8 cellular contexts compared by ENCODE assay signal in the genomic region with DNA sequence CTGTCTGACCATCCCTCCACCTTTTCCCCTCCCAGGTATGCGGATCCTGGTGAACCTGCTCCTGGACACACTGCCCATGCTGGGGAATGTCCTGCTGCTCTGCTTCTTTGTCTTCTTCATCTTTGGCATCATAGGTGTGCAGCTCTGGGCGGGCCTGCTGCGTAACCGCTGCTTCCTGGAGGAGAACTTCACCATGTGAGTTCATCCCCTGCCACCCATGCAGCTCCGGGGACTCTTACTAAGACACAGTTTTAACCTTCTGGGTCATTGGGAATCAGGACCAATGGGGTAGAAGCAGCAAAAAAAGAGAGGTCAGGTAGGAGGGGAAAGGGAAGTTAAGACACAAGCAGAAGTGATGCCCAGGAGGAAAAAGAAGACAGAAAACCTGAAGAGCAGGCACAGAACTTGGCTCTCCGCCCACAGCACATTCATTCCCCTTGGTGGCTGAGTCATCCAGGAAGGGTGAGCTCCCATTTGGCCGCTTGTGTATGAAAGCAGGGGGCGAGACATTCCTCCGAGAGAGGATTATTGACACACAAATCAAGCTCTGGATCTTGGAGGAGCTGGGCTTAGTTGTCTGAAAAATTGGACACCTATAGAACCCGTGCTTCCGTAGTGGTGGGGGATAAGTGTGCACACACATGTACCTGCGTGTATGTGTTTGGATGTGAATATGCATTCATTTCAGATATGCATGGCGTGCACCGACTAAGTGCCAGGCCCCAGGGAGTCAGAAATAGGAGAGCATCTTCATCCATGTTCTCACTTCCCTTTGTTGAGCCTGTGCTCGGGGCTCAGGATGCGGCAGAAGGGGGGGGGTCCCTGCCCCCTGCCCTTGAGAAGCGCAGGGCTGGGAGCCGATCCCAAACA.
DNase-seq lines count a peak whose midpoint lies in the region; ATAC-seq and TF ChIP-seq lines count a peak whose summit lies in the region.

No MANE protein-coding gene starts in this region.

- no peaks in the 10 kb centered on the region for H3K27me3 ChIP-seq in SK-N-SH (ENCODE audit: insufficient read depth)

- no peak for TF ChIP-seq EP300 in SK-N-SH (IDR thresholded peaks at IDR 0.05; ENCODE audit: borderline replicate concordance in 1 of 2, low read depth in 1 of 2, low read length in 1 of 2)

- DNase-seq in A172 (ENCODE audit: low spot score), result peak; percentile 83
- DNase-seq in GM04504 (ENCODE audit: low read depth), result peak; percentile 55
- DNase-seq in SK-N-SH, result no peak
- peak; percentile 81 for DNase-seq in glomerular visceral epithelial cell (ENCODE audit: extremely low spot score)
- DNase-seq in SHP77 treated with DMSO at 0.1 percent for 48 hours (lab: John Stamatoyannopoulos, UW), result no peak

- H3F3A ChIP-seq in SK-N-SH (replicated peaks; ENCODE audit: insufficient read depth), result no peaks in the 10 kb centered on the region

- peak overlapping the region; percentile 47 for H3K4me2 ChIP-seq in SK-N-SH

- H3K4me3 ChIP-seq in SK-N-SH (ENCODE audit: low read depth in 2 of 2, low read length in 1 of 2), result no peak overlapping the region

- no peaks in the 10 kb centered on the region for H3K36me3 ChIP-seq in SK-N-SH (replicated peaks in 1 of 2; ENCODE audit: control insufficient read depth in 1 of 2, insufficient read depth in 2 of 2, low read length in 1 of 2)

- no peaks in the 10 kb centered on the region for H4K20me1 ChIP-seq in SK-N-SH (ENCODE audit: insufficient read depth)

- no peak for TF ChIP-seq CTCF in SK-N-SH (IDR thresholded peaks at IDR 0.05)

- no peak overlapping the region for H2AFZ ChIP-seq in SK-N-SH (ENCODE audit: low read depth)

- POLR2A ChIA-PET in SK-N-SH (lab: Yijun Ruan, JAX), result no interaction called here

- no peak overlapping the region for H3K9ac ChIP-seq in SK-N-SH

- no peaks in the 10 kb centered on the region for H3K9me2 ChIP-seq in SK-N-SH

- no peak overlapping the region; a peak in 1 of 4 replicates for H3K27ac ChIP-seq in SK-N-SH (ENCODE audit: low read depth in 2 of 2, low read length in 1 of 2)

- no peaks in the 10 kb centered on the region for H3K79me2 ChIP-seq in SK-N-SH (ENCODE audit: insufficient read depth)

- no peak for TF ChIP-seq RAD21 in SK-N-SH (IDR thresholded peaks at IDR 0.05; ENCODE audit: low read length)

- H3K4me1 ChIP-seq in SK-N-SH (ENCODE audit: control insufficient read depth in 1 of 2, insufficient read depth in 2 of 2, low read depth in 1 of 2, low read length in 1 of 2), result peaks cover 0 to 14% of the 10 kb centered on the region in 2 experiments; a peak in 1 of 4 replicates

- H3K9me3 ChIP-seq in SK-N-SH, result no peaks in the 10 kb centered on the region

- CTCF ChIA-PET in SK-N-SH (lab: Yijun Ruan, JAX), result no interaction called here

- no peak for ATAC-seq in HG03469 (IDR thresholded peaks at IDR 0.05; ENCODE audit: unreplicated experiment)
- no peak for ATAC-seq in HG02884 (IDR thresholded peaks at IDR 0.05; ENCODE audit: unreplicated experiment)
- ATAC-seq in HG03108 (IDR thresholded peaks at IDR 0.05; ENCODE audit: unreplicated experiment), result no peak

- 60% methylated on average over 8 of the region's 18 CpGs for WGBS in SK-N-SH (ENCODE audit: low lambda C conversion rate)

TF ChIP-seq in SK-N-SH, 30 proteins besides CTCF, POLR2A, EP300 and RAD21 (continues in another document):
- TF ChIP-seq MEF2A (IDR thresholded peaks at IDR 0.05; ENCODE audit: borderline replicate concordance, low read depth), result no peak
- TF ChIP-seq SMC3 (IDR thresholded peaks at IDR 0.05; ENCODE audit: low read depth, low read length), result no peak
- TF ChIP-seq FOXJ3 (CRISPR knock-in tag; IDR thresholded peaks at IDR 0.05), result no peak
- TF ChIP-seq, protein P1, sequence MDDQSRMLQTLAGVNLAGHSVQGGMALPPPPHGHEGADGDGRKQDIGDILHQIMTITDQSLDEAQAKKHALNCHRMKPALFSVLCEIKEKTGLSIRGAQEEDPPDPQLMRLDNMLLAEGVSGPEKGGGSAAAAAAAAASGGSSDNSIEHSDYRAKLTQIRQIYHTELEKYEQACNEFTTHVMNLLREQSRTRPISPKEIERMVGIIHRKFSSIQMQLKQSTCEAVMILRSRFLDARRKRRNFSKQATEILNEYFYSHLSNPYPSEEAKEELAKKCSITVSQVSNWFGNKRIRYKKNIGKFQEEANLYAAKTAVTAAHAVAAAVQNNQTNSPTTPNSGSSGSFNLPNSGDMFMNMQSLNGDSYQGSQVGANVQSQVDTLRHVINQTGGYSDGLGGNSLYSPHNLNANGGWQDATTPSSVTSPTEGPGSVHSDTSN (IDR thresholded peaks at IDR 0.05), result peak; percentile 10; the same call in 1 of the 2 replicates
- TF ChIP-seq JUND (IDR thresholded peaks at IDR 0.05), result peak; percentile 70
- TF ChIP-seq, protein P2, sequence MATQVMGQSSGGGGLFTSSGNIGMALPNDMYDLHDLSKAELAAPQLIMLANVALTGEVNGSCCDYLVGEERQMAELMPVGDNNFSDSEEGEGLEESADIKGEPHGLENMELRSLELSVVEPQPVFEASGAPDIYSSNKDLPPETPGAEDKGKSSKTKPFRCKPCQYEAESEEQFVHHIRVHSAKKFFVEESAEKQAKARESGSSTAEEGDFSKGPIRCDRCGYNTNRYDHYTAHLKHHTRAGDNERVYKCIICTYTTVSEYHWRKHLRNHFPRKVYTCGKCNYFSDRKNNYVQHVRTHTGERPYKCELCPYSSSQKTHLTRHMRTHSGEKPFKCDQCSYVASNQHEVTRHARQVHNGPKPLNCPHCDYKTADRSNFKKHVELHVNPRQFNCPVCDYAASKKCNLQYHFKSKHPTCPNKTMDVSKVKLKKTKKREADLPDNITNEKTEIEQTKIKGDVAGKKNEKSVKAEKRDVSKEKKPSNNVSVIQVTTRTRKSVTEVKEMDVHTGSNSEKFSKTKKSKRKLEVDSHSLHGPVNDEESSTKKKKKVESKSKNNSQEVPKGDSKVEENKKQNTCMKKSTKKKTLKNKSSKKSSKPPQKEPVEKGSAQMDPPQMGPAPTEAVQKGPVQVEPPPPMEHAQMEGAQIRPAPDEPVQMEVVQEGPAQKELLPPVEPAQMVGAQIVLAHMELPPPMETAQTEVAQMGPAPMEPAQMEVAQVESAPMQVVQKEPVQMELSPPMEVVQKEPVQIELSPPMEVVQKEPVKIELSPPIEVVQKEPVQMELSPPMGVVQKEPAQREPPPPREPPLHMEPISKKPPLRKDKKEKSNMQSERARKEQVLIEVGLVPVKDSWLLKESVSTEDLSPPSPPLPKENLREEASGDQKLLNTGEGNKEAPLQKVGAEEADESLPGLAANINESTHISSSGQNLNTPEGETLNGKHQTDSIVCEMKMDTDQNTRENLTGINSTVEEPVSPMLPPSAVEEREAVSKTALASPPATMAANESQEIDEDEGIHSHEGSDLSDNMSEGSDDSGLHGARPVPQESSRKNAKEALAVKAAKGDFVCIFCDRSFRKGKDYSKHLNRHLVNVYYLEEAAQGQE (IDR thresholded peaks at IDR 0.05; ENCODE audit: low read depth, low read length), result no peak
- no peak for TF ChIP-seq CHD2 (IDR thresholded peaks at IDR 0.05; ENCODE audit: low read length, partially characterized antibody)
- TF ChIP-seq RFX5 (IDR thresholded peaks at IDR 0.05; ENCODE audit: low read length), result no peak
- TF ChIP-seq FOSL2 (IDR thresholded peaks at IDR 0.05; ENCODE audit: borderline replicate concordance, low read depth), result peak; percentile 70; the same call in 1 of the 2 replicates
- TF ChIP-seq SIN3A (IDR thresholded peaks at IDR 0.05; ENCODE audit: borderline replicate concordance, low read depth, low read length), result no peak
- TF ChIP-seq GATA2 (CRISPR knock-in tag; IDR thresholded peaks at IDR 0.05), result no peak
- no peak for TF ChIP-seq YY1 (IDR thresholded peaks at IDR 0.05; ENCODE audit: low read depth)
- TF ChIP-seq NFIC (IDR thresholded peaks at IDR 0.05; ENCODE audit: borderline replicate concordance), result peak; percentile 81
- no peak for TF ChIP-seq NRF1 (IDR thresholded peaks at IDR 0.05; ENCODE audit: low read depth, low read length)
- TF ChIP-seq GABPA (IDR thresholded peaks at IDR 0.05; ENCODE audit: low read depth), result no peak
- TF ChIP-seq TEAD4 (IDR thresholded peaks at IDR 0.05; ENCODE audit: borderline replicate concordance, insufficient read depth), result no peak
- no peak for TF ChIP-seq TAF1 (IDR thresholded peaks at IDR 0.05; ENCODE audit: borderline replicate concordance, low read depth, low read length)
- no peak; the same call in 1 of the 2 replicates for TF ChIP-seq ELF1 (IDR thresholded peaks at IDR 0.05)
- no peak for TF ChIP-seq RXRA (IDR thresholded peaks at IDR 0.05; ENCODE audit: borderline replicate concordance, low read depth)
- TF ChIP-seq EZH2phosphoT487 (IDR thresholded peaks at IDR 0.05; ENCODE audit: borderline replicate concordance, low read depth), result no peak
- no peak for TF ChIP-seq POLR2AphosphoS5 (IDR thresholded peaks at IDR 0.05; ENCODE audit: low read depth, low read length)
- TF ChIP-seq, protein P3, sequence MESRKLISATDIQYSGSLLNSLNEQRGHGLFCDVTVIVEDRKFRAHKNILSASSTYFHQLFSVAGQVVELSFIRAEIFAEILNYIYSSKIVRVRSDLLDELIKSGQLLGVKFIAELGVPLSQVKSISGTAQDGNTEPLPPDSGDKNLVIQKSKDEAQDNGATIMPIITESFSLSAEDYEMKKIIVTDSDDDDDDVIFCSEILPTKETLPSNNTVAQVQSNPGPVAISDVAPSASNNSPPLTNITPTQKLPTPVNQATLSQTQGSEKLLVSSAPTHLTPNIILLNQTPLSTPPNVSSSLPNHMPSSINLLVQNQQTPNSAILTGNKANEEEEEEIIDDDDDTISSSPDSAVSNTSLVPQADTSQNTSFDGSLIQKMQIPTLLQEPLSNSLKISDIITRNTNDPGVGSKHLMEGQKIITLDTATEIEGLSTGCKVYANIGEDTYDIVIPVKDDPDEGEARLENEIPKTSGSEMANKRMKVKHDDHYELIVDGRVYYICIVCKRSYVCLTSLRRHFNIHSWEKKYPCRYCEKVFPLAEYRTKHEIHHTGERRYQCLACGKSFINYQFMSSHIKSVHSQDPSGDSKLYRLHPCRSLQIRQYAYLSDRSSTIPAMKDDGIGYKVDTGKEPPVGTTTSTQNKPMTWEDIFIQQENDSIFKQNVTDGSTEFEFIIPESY (IDR thresholded peaks at IDR 0.05; ENCODE audit: borderline replicate concordance, low read depth), result no peak
- TF ChIP-seq TCF12 (IDR thresholded peaks at IDR 0.05), result no peak
- TF ChIP-seq, protein P4, sequence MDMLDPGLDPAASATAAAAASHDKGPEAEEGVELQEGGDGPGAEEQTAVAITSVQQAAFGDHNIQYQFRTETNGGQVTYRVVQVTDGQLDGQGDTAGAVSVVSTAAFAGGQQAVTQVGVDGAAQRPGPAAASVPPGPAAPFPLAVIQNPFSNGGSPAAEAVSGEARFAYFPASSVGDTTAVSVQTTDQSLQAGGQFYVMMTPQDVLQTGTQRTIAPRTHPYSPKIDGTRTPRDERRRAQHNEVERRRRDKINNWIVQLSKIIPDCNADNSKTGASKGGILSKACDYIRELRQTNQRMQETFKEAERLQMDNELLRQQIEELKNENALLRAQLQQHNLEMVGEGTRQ (IDR thresholded peaks at IDR 0.05; ENCODE audit: borderline replicate concordance, low read depth, low read length), result no peak

Comparison
In these comparisons a context has a peak if more than half of its experiments do, and no peak if none do; other contexts are left out.
1. DNase-seq: peak in A172 (single experiment), GM04504 (single experiment) and glomerular visceral epithelial cell (single experiment); none in SK-N-SH (single experiment) and SHP77 treated with DMSO at 0.1 percent for 48 hours (single experiment).